In the genomic region with DNA sequence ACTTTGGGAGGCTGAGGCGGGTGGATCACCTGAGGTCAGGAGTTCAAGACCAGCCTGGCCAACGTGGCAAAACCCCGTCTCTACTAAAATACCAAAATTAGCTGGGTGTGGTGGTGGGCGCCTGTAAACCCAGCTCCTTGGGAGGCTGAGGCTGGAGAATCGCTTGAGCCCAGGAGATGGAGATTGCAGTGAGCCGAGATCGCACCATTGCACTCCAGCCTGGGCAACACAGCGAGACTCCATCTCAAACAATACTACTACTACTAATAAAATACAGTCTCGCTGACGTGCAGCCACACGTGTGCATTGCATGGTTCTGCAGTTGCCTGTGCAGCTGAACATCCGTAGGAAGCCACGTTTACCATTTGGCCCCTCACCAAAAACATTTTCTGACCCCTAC, we compare ENCODE assay signal across 14 cellular contexts. TPM values are rescaled to one million over a fixed set of nuclear protein-coding genes. Genes with fewer than 3 reads are reported as not detected.
"Had no signal": no experiment of that assay in that cellular context is flagged by ENCODE, and none has a peak within 500 bp of the region (broad histone marks: within the 10 kb centered on the region; RNA-seq: fewer than 3 reads in every experiment).

No MANE protein-coding gene starts in this region.

RNA-seq across cellular contexts. Expression of gene SAMD11, which starts 23.1 kb away (rescaled TPM):
- total RNA-seq: activated B cell treated with CpG ODN at 0.5 μM for 24 hours; activated CD4-positive, alpha-beta memory T cell treated with anti-CD3 and anti-CD28 coated beads for 36 hours; activated CD4-positive, alpha-beta memory T cell treated with anti-CD3 and anti-CD28 coated beads, Interleukin-2, amount 10 ng/mL, durations not matched to agents 7 days and 5 days; activated CD4-positive, alpha-beta T cell treated with anti-CD3 and anti-CD28 coated beads for 36 hours; activated CD4-positive, alpha-beta T cell treated with anti-CD3 and anti-CD28 coated beads, Interleukin-2, amount 10 ng/mL, durations not matched to agents 24 days and 14 days; activated CD4-positive, alpha-beta T cell treated with anti-CD3 and anti-CD28 coated beads, Interleukin-2, amount 10 ng/mL, durations not matched to agents 7 days and 5 days; activated CD8-positive, alpha-beta memory T cell treated with anti-CD3 and anti-CD28 coated beads for 36 hours; activated CD8-positive, alpha-beta T cell treated with anti-CD3 and anti-CD28 coated beads for 36 hours; T-helper 1 cell treated with Interleukin-12 subunit alpha and Interleukin-12 subunit beta and Interleukin-4 antibody, amounts not matched to agents 30 ng/mL and 1 ng/mL, for 36 hours; T-helper 17 cell; T-helper 2 cell treated with Interferon-gamma antibody and Interleukin-4, amounts not matched to agents 100 ng/mL and 5 ng/mL, for 36 hours had no signal

RNA-seq across cellular contexts. Expression of gene PERM1, which starts 35.1 kb away (rescaled TPM):
- total RNA-seq: activated B cell treated with CpG ODN at 0.5 μM for 24 hours; activated CD4-positive, alpha-beta memory T cell treated with anti-CD3 and anti-CD28 coated beads for 36 hours; activated CD4-positive, alpha-beta memory T cell treated with anti-CD3 and anti-CD28 coated beads, Interleukin-2, amount 10 ng/mL, durations not matched to agents 7 days and 5 days; activated CD4-positive, alpha-beta T cell treated with anti-CD3 and anti-CD28 coated beads for 36 hours; activated CD4-positive, alpha-beta T cell treated with anti-CD3 and anti-CD28 coated beads, Interleukin-2, amount 10 ng/mL, durations not matched to agents 24 days and 14 days; activated CD4-positive, alpha-beta T cell treated with anti-CD3 and anti-CD28 coated beads, Interleukin-2, amount 10 ng/mL, durations not matched to agents 7 days and 5 days; activated CD8-positive, alpha-beta memory T cell treated with anti-CD3 and anti-CD28 coated beads for 36 hours; activated CD8-positive, alpha-beta memory T cell treated with anti-CD3 and anti-CD28 coated beads, Interleukin-2, amount 10 ng/mL, durations not matched to agents 7 days and 5 days; activated CD8-positive, alpha-beta T cell treated with anti-CD3 and anti-CD28 coated beads for 36 hours; T-cell; T-helper 1 cell treated with Interleukin-12 subunit alpha and Interleukin-12 subunit beta and Interleukin-4 antibody, amounts not matched to agents 30 ng/mL and 1 ng/mL, for 36 hours; T-helper 17 cell; T-helper 2 cell treated with Interferon-gamma antibody and Interleukin-4, amounts not matched to agents 100 ng/mL and 5 ng/mL, for 36 hours; WTC11 had no signal
